Comparison of ENCODE assay signal across 1 cellular context in the genomic region with DNA sequence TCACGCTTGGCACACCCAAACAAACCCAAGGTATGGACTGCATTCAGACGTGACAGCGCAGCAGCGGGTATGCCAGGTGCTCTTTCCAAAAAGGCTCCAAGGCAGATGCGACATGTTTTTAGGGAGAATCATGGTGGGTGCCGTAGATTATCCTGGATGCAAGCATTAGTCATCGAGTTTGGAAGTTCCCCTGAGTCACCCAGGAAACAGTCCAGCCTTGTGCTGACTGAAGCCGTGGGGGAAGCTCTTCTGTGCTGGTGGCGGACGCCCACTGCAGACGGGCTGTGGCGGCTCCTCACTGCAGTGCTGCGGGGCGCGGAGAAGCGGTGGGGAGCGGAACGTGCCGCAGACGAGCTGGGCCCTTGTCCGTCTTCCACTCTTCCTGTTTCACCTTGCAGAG.
TF ChIP-seq lines count a peak whose summit lies in the region.

No MANE protein-coding gene starts in this region.

TF ChIP-seq in A549, 52 proteins besides CTCF, POLR2A, EP300 and RAD21 (continued from another document):
- TF ChIP-seq MAFK (IDR thresholded peaks at IDR 0.05; ENCODE audit: partially characterized antibody) = peak; percentile 51
- 0 out of 2 replicates have a peak, but pooled peaks have one; percentile 33 for TF ChIP-seq NFE2L2 (conservative IDR thresholded peaks at IDR 0.05; ENCODE audit: low read length)
- no peak for TF ChIP-seq HDAC2 (IDR thresholded peaks at IDR 0.05)
- no peak for TF ChIP-seq ESRRA (IDR thresholded peaks at IDR 0.05; ENCODE audit: borderline replicate concordance, low read length)
- TF ChIP-seq, protein P1, sequence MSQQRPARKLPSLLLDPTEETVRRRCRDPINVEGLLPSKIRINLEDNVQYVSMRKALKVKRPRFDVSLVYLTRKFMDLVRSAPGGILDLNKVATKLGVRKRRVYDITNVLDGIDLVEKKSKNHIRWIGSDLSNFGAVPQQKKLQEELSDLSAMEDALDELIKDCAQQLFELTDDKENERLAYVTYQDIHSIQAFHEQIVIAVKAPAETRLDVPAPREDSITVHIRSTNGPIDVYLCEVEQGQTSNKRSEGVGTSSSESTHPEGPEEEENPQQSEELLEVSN (IDR thresholded peaks at IDR 0.05; ENCODE audit: borderline replicate concordance, low read depth) = peak; percentile 68; the same call in 1 of the 2 replicates
- TF ChIP-seq CEBPB (IDR thresholded peaks at IDR 0.05) = 0 out of 4 replicates have a peak, but pooled peaks of 1 of the 2 experiments have one; percentile 3
- peak; percentile 17; the same call in 1 of the 3 replicates for TF ChIP-seq SMC3 (IDR thresholded peaks at IDR 0.05)
- TF ChIP-seq GATA3 (IDR thresholded peaks at IDR 0.05; ENCODE audit: borderline replicate concordance) = peak; percentile 76; the same call in 1 of the 2 replicates
- no peak; the same call in 1 of the 2 replicates for TF ChIP-seq TP53 (CRISPR knock-in tag; IDR thresholded peaks at IDR 0.05)
- TF ChIP-seq, protein P2, sequence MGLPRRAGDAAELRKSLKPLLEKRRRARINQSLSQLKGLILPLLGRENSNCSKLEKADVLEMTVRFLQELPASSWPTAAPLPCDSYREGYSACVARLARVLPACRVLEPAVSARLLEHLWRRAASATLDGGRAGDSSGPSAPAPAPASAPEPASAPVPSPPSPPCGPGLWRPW (IDR thresholded peaks at IDR 0.05) = no peak
- TF ChIP-seq HOXA7 (CRISPR knock-in tag; IDR thresholded peaks at IDR 0.05) = no peak
- no peak for TF ChIP-seq RNF2 (IDR thresholded peaks at IDR 0.05; ENCODE audit: borderline replicate concordance, low read depth)
- no peak for TF ChIP-seq EHMT2 (IDR thresholded peaks at IDR 0.05; ENCODE audit: low read depth)
- TF ChIP-seq JUN (IDR thresholded peaks at IDR 0.05) = peak in 1 of 2 experiments; percentile 65; a peak in 3 of 5 replicates
- TF ChIP-seq NR3C1 (IDR thresholded peaks at IDR 0.05) = no peak
- no peak for TF ChIP-seq CHD2 (IDR thresholded peaks at IDR 0.05; ENCODE audit: low read length, partially characterized antibody)
- TF ChIP-seq MYC (IDR thresholded peaks at IDR 0.05; ENCODE audit: borderline replicate concordance, low read length) = 0 out of 2 replicates have a peak, but pooled peaks have one; percentile 23
- TF ChIP-seq, protein P3, sequence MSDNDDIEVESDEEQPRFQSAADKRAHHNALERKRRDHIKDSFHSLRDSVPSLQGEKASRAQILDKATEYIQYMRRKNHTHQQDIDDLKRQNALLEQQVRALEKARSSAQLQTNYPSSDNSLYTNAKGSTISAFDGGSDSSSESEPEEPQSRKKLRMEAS (IDR thresholded peaks at IDR 0.05) = peak; percentile 89
- TF ChIP-seq, protein P4, sequence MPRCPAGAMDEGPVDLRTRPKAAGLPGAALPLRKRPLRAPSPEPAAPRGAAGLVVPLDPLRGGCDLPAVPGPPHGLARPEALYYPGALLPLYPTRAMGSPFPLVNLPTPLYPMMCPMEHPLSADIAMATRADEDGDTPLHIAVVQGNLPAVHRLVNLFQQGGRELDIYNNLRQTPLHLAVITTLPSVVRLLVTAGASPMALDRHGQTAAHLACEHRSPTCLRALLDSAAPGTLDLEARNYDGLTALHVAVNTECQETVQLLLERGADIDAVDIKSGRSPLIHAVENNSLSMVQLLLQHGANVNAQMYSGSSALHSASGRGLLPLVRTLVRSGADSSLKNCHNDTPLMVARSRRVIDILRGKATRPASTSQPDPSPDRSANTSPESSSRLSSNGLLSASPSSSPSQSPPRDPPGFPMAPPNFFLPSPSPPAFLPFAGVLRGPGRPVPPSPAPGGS (IDR thresholded peaks at IDR 0.05) = no peak
